Comparison of ENCODE assay signal across 17 cellular contexts in the genomic region with DNA sequence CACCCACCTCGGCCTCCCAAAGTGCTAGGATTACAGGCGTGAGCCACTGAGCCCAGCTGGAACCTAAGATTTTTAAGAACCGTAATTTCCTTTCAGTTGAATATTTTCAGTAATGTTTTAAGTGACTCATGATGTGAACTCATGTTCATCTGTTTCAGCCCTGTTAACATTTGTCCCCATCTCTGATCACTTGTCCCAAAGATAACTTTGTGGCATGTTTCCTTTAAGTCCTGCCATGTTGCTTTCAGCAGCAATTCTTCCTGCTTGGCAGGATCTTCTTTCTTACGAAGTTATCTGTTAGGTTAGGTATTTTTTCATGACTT. TPM values are rescaled to one million over a fixed set of nuclear protein-coding genes. Genes with fewer than 3 reads are reported as not detected.
DNase-seq lines count a peak whose midpoint lies in the region; ATAC-seq, FAIRE-seq and TF ChIP-seq lines count a peak whose summit lies in the region.
"Had no signal": no experiment of that assay in that cellular context is flagged by ENCODE, and none has a peak within 500 bp of the region (broad histone marks: within the 10 kb centered on the region; RNA-seq: fewer than 3 reads in every experiment).

No MANE protein-coding gene starts in this region.

- H3K27me3 ChIP-seq in BLaER1 treated with 17β-estradiol and CSF1 and Interleukin-3, amounts not matched to agents 10 nM and 100 nM: no peaks in the 10 kb centered on the region
- H3K27me3 ChIP-seq in GM12878 (replicated peaks in 1 of 2; ENCODE audit: control insufficient read depth in 2 of 2, insufficient read depth in 2 of 2, low read length in 1 of 2): no peaks in the 10 kb centered on the region
- H3K27me3 ChIP-seq in neutrophil: no peaks in the 10 kb centered on the region
- H3K27me3 ChIP-seq in Karpas-422 (ENCODE audit: low read length): no peaks in the 10 kb centered on the region
- H3K27me3 ChIP-seq: testis had no signal

- no peak for TF ChIP-seq EP300 in GM12878 (IDR thresholded peaks at IDR 0.05; ENCODE audit: borderline replicate concordance in 1 of 2, control insufficient read depth in 1 of 2, low read depth in 2 of 2, low read length in 2 of 2)

- DNase-seq in GM12878 (ENCODE audit: low read depth, low spot score) (no peak), foreskin melanocyte (no peak), Karpas-422 (no peak), D721Med (ENCODE audit: insufficient read length, low spot score) (no peak)
- DNase-seq: activated CD4-positive, alpha-beta memory T cell treated with anti-CD3 and anti-CD28 coated beads for 36 hours; activated T-cell treated with anti-CD3 and anti-CD28 coated beads, Interleukin-2, amount 50 U/mL, for 4 hours; COR-L47; left cardiac atrium; NCI-H774; PC-3; stimulated activated CD4-positive, alpha-beta T cell treated with anti-CD3 and anti-CD28 coated beads, Interleukin-12 subunit alpha, Interleukin-12 subunit beta, amount 100 ng/mL, for 4 hours; stimulated activated CD8-positive, alpha-beta memory T cell treated with anti-CD3 and anti-CD28 coated beads, Interleukin-4, amount 100 ng/mL, for 48 hours; testis had no signal

- TF ChIP-seq CTCF in GM12878 (IDR thresholded peaks at IDR 0.05 in 2 of 3, conservative IDR thresholded peaks at IDR 0.05 in 1 of 3; ENCODE audit: control insufficient read depth in 2 of 3, extremely low read depth in 1 of 3, insufficient read depth in 1 of 3, low read depth in 3 of 3, low read length in 3 of 3) (no peak), neutrophil (IDR thresholded peaks at IDR 0.05) (no peak), D721Med (IDR thresholded peaks at IDR 0.05; ENCODE audit: insufficient read depth, missing control alignments) (no peak)

- WGBS in GM12878 (ENCODE audit: insufficient coverage, insufficient replicate concordance, low lambda C conversion rate, missing lambda C conversion rate): 81% methylated on average over 4 of the region's 4 CpGs

- H3K9me3 ChIP-seq in BLaER1 treated with 17β-estradiol and CSF1 and Interleukin-3, amounts not matched to agents 10 nM and 100 nM (replicated peaks in 1 of 11): no peaks in the 10 kb centered on the region
- H3K9me3 ChIP-seq in GM12878 (replicated peaks; ENCODE audit: control insufficient read depth, insufficient read depth, low read length): no peaks in the 10 kb centered on the region
- H3K9me3 ChIP-seq in neutrophil: no peaks in the 10 kb centered on the region
- H3K9me3 ChIP-seq in Karpas-422 (ENCODE audit: low read length): no peaks in the 10 kb centered on the region
- H3K9me3 ChIP-seq: testis had no signal

- peaks cover 29 to 64% (median 44%) of the 10 kb centered on the region in 10 experiments for H3K4me1 ChIP-seq in BLaER1 treated with 17β-estradiol and CSF1 and Interleukin-3, amounts not matched to agents 10 nM and 100 nM
- H3K4me1 ChIP-seq in GM12878 (ENCODE audit: control insufficient read depth, insufficient read depth, low read length) (peaks cover 17% of the 10 kb centered on the region), neutrophil (ENCODE audit: control insufficient read depth in 1 of 2, insufficient read depth in 1 of 2, low read depth in 1 of 2, low read length in 1 of 2) (peaks cover 48 to 52% of the 10 kb centered on the region in 2 experiments), Karpas-422 (ENCODE audit: low read length) (peaks cover 12% of the 10 kb centered on the region; the same call in 1 of the 2 replicates)

- H3K79me2 ChIP-seq in GM12878 (ENCODE audit: control insufficient read depth, insufficient read depth, low read length) (peaks cover 15% of the 10 kb centered on the region), Karpas-422 (ENCODE audit: low read length) (peaks cover 98% of the 10 kb centered on the region)

- H2AFZ ChIP-seq in GM12878 (ENCODE audit: control insufficient read depth, low read depth, low read length): no peak overlapping the region
- no peak overlapping the region for H2AFZ ChIP-seq in Karpas-422 (ENCODE audit: low read length)

- H3K9ac ChIP-seq in BLaER1 treated with 17β-estradiol and CSF1 and Interleukin-3, amounts not matched to agents 10 nM and 100 nM: no peak overlapping the region
- H3K9ac ChIP-seq in GM12878 (ENCODE audit: control insufficient read depth, insufficient read depth, low read length): no peak overlapping the region
- no peak overlapping the region for H3K9ac ChIP-seq in Karpas-422 (ENCODE audit: low read length)

- CTCF ChIA-PET in GM12878 (lab: Yijun Ruan, JAX): interaction anchor here (1.4 kb wide), 1 partner anchor 32 kb away, joined by 4 read pairs; no protein-coding TSS in a partner anchor

- peaks cover 30 to 100% (median 85%) of the 10 kb centered on the region in 11 experiments; a peak in 18 of 22 replicates for H4K20me1 ChIP-seq in BLaER1 treated with 17β-estradiol and CSF1 and Interleukin-3, amounts not matched to agents 10 nM and 100 nM
- H4K20me1 ChIP-seq in GM12878 (ENCODE audit: control insufficient read depth, insufficient read depth): no peaks in the 10 kb centered on the region
- H4K20me1 ChIP-seq in Karpas-422 (ENCODE audit: insufficient read depth, low read depth, low read length): no peaks in the 10 kb centered on the region

- FAIRE-seq in GM12878 (lab: Jason Lieb, UNC): no peak
- FAIRE-seq in D721Med (lab: Jason Lieb, UNC): no peak

- BruUV-seq in GM12878 (replicated peaks; lab: Mats Ljungman, UMichigan): no TSS peak

- TF ChIP-seq POLR2A in GM12878 (IDR thresholded peaks at IDR 0.05; ENCODE audit: low read depth, low read length): no peak

- peak overlapping the region in 7 of 11 experiments; percentile 3 to 31 (median 18); a peak in 11 of 22 replicates for H3K4me2 ChIP-seq in BLaER1 treated with 17β-estradiol and CSF1 and Interleukin-3, amounts not matched to agents 10 nM and 100 nM
- no peak overlapping the region; the same call in 1 of the 2 replicates for H3K4me2 ChIP-seq in GM12878 (ENCODE audit: control insufficient read depth, insufficient read depth)
- no peak overlapping the region for H3K4me2 ChIP-seq in Karpas-422 (ENCODE audit: low read depth, low read length, poor library complexity, severe bottlenecking)

- POLR2A ChIA-PET in GM12878 (lab: Charles Lee): no interaction called here

- SMC1A ChIA-PET in GM12878 (lab: Charles Lee; ENCODE audit: uncharacterized antibody, unreplicated experiment): interaction anchor here (1.0 to 1.6 kb wide), 2 partner anchors 9 to 15 kb away, joined by 3 to 6 read pairs; no protein-coding TSS in a partner anchor

- ATAC-seq in GM18498 (IDR thresholded peaks at IDR 0.05; ENCODE audit: unreplicated experiment) (peak; percentile 30), GM12878 (0 out of 3 replicates have a peak, but pooled peaks have one; percentile 22)
- ATAC-seq: activated T-cell treated with anti-CD3 and anti-CD28 coated beads, Interleukin-2, amount 50 U/mL, for 4 hours; left cardiac atrium; PC-3 had no signal

- H3K9me2 ChIP-seq in Karpas-422 (replicated peaks; ENCODE audit: insufficient read depth, low read length): no peaks in the 10 kb centered on the region

- peaks cover 11 to 44% (median 24%) of the 10 kb centered on the region in 11 experiments; a peak in 21 of 22 replicates for H3K36me3 ChIP-seq in BLaER1 treated with 17β-estradiol and CSF1 and Interleukin-3, amounts not matched to agents 10 nM and 100 nM
- H3K36me3 ChIP-seq in GM12878 (ENCODE audit: control insufficient read depth in 2 of 2, insufficient read depth in 2 of 2, low read length in 1 of 2): no peaks in the 10 kb centered on the region
- H3K36me3 ChIP-seq in neutrophil: peaks cover 3% of the 10 kb centered on the region
- H3K36me3 ChIP-seq in Karpas-422 (ENCODE audit: insufficient read depth, low read length): peaks cover 4% of the 10 kb centered on the region; the same call in 1 of the 2 replicates

- RAD21 ChIA-PET in GM12878 (lab: Charles Lee; ENCODE audit: unreplicated experiment): interaction anchor here (1.7 kb wide), 1 partner anchor 10 kb away, joined by 5 read pairs; no protein-coding TSS in a partner anchor

- TF ChIP-seq RAD21 in GM12878 (IDR thresholded peaks at IDR 0.05; ENCODE audit: insufficient read depth, low read depth, low read length): no peak

- H3K27ac ChIP-seq in BLaER1 treated with 17β-estradiol and CSF1 and Interleukin-3, amounts not matched to agents 10 nM and 100 nM: peak overlapping the region in 1 of 11 experiments; percentile 17; a peak in 4 of 22 replicates
- H3K27ac ChIP-seq in GM12878 (ENCODE audit: control insufficient read depth, insufficient read depth) (peak overlapping the region; percentile 9; the same call in 1 of the 2 replicates), neutrophil (peak overlapping the region; percentile 7), Karpas-422 (ENCODE audit: low read length) (no peak overlapping the region)
- H3K27ac ChIP-seq: epithelial cell of prostate, testis had no signal

- intact Hi-C loops in GM12878 (cut with micrococcal nuclease; ENCODE audit: unreplicated experiment): loop anchor here (5.0 kb wide), 1 partner anchor 44 kb away; no protein-coding TSS in a partner anchor

- H3K4me3 ChIP-seq in BLaER1 treated with 17β-estradiol and CSF1 and Interleukin-3, amounts not matched to agents 10 nM and 100 nM: no peak overlapping the region
- H3K4me3 ChIP-seq in GM12878 (no peak overlapping the region), neutrophil (ENCODE audit: low read depth in 1 of 2, low read length in 1 of 2) (no peak overlapping the region), Karpas-422 (ENCODE audit: low read length) (no peak overlapping the region)
- H3K4me3 ChIP-seq: testis had no signal

- in situ Hi-C loops in GM12878 (cut with MboI): no loop called here

TF ChIP-seq in GM12878, 131 proteins besides CTCF, POLR2A, EP300 and RAD21 (continues in another document):
- TF ChIP-seq GABPA (IDR thresholded peaks at IDR 0.05; ENCODE audit: low read depth): no peak
- TF ChIP-seq STAT3 (IDR thresholded peaks at IDR 0.05; ENCODE audit: low read depth, low read length): no peak
- TF ChIP-seq SIX5 (IDR thresholded peaks at IDR 0.05; ENCODE audit: low read depth, low read length, severe bottlenecking): no peak

RNA-seq across cellular contexts. Expression of a gene that starts 19.3 kb away (rescaled TPM):
- 28.5 and 30.5 TPM in 2 replicates for total RNA-seq in GM12878 (2013; cell fraction: nucleolus; rRNA removed)
- total RNA-seq in GM12878 (2014; rRNA removed): 8.2 and 9.4 TPM in 2 replicates
- 11.8 and 11.9 TPM in 2 replicates for total RNA-seq in GM12878 (2014; rRNA removed; fragmentation: Illumina TruSeq; extraction: Trizol)
- 8.2 and 8.4 TPM in 2 replicates for total RNA-seq in GM12878 (2021)
- polyA plus RNA-seq in GM12878 (2011; ENCODE audit: low read depth): 6.2 TPM
- 8.9 and 10.7 TPM in 2 replicates for polyA plus RNA-seq in GM12878 (2011; rRNA removed)
- polyA plus RNA-seq in GM12878 (2011; cell fraction: cytosol; rRNA removed): 3.8 and 5.2 TPM in 2 replicates
- 4.4 and 5.0 TPM in 2 replicates for polyA plus RNA-seq in GM12878 (2011; cell fraction: nucleus; rRNA removed)
- 7.1 and 8.8 TPM in 2 replicates for polyA plus RNA-seq in GM12878 (2012)
- polyA plus RNA-seq in GM12878 (2014; fragmentation: Illumina TruSeq; extraction: Trizol): 8.1 and 10.1 TPM in 2 replicates
- polyA plus RNA-seq in GM12878 (2014; fragmentation: Nextera tagmentation; extraction: Ambion mirVana): 1 to 10 TPM; 2.2 to 2.8 TPM
- polyA plus RNA-seq in GM12878 (2014; rRNA removed): 4.4 and 4.5 TPM in 2 replicates
- 1 to 10 TPM; 1.7 to 4.4 TPM for polyA plus RNA-seq in GM12878 (2016; fragmentation: Nextera tagmentation; extraction: Ambion mirVana)
- 15.9 and 20.8 TPM in 2 replicates for polyA minus RNA-seq in GM12878 (2011; rRNA and poly(A)+ RNA removed)
- 7.4 and 7.6 TPM in 2 replicates for polyA minus RNA-seq in GM12878 (2011; cell fraction: cytosol; rRNA and poly(A)+ RNA removed)
- polyA minus RNA-seq in GM12878 (2011; cell fraction: nucleus; rRNA and poly(A)+ RNA removed): 5.9 and 7.7 TPM in 2 replicates
- 12.3 and 13.1 TPM in 2 replicates for total RNA-seq in Karpas-422 (2014; rRNA removed; shearing (Covaris generic); ENCODE audit: low replicate concordance)

Comparison
In these comparisons a context has a peak if more than half of its experiments do, and no peak if none do; other contexts are left out.
1. H3K4me2 ChIP-seq: peak in BLaER1 treated with 17β-estradiol and CSF1 and Interleukin-3, amounts not matched to agents 10 nM and 100 nM (7 of 11); none in GM12878 (single experiment) and Karpas-422 (single experiment).